1 cellular context compared by ENCODE assay signal in the genomic region with DNA sequence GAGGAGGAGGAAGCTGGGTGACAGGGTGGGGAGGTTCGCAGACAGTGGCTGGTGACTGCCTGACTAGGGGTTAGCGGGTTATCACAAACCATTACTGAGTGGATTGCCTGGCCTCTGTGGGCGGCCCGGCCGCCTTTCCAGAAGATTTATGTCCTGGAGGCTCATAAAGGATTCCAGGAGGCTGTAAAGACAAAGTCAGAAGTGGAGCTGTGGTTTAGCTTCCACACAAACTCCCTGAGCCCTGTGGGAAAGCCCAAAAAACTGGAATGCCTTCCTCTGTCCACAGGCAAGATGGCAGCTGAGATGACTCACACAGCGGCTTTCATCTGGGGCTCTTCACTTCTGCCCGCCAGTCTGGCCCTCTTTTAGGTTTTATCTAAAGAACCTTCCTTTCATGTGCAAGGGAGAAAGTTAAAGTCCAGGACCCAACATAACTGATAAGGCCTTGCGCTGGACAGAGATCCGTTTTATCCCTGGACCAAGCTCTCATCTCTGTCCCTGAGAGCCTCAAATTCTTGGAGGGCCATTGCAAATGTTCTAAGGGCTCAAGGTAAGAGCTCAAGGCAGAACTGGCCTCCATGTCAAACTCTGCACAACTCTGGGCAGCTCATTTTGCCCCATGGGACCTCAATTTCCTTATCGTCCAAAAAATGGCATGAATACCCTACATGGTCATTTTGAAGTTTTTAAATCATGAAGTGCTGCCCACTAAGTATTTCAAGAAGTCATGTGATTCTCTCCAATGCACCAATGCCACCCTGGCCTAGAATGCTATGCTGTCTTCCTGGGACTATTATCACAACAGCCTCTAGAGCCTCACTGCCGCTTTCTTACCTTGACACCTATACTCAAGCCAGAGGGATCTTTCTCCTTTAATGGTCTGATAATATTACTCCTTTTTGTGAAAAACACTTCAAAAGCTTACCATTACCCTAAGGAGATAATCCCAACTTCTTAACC.
TF ChIP-seq lines count a peak whose summit lies in the region.

No MANE protein-coding gene starts in this region.

TF ChIP-seq in K562, 482 proteins besides CTCF, POLR2A, EP300 and RAD21 (continued from another document and continues in another):
- TF ChIP-seq, protein P1, sequence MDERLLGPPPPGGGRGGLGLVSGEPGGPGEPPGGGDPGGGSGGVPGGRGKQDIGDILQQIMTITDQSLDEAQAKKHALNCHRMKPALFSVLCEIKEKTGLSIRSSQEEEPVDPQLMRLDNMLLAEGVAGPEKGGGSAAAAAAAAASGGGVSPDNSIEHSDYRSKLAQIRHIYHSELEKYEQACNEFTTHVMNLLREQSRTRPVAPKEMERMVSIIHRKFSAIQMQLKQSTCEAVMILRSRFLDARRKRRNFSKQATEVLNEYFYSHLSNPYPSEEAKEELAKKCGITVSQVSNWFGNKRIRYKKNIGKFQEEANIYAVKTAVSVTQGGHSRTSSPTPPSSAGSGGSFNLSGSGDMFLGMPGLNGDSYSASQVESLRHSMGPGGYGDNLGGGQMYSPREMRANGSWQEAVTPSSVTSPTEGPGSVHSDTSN (CRISPR knock-in tag; IDR thresholded peaks at IDR 0.05; ENCODE audit: low read depth): no peak; the same call in 1 of the 2 replicates
- TF ChIP-seq, protein P1 (tag; conservative IDR thresholded peaks at IDR 0.05; ENCODE audit: low read depth): peak; percentile 87
- TF ChIP-seq TAL1 (IDR thresholded peaks at IDR 0.05): peak; percentile 63; the same call in 1 of the 2 replicates
- peak in 1 of 2 experiments; percentile 88 for TF ChIP-seq NCOA2 (IDR thresholded peaks at IDR 0.05; ENCODE audit: partially characterized antibody in 2 of 2)
- peak; percentile 35; the same call in 1 of the 2 replicates for TF ChIP-seq PTRF (tag; IDR thresholded peaks at IDR 0.05)
- TF ChIP-seq, protein P2, sequence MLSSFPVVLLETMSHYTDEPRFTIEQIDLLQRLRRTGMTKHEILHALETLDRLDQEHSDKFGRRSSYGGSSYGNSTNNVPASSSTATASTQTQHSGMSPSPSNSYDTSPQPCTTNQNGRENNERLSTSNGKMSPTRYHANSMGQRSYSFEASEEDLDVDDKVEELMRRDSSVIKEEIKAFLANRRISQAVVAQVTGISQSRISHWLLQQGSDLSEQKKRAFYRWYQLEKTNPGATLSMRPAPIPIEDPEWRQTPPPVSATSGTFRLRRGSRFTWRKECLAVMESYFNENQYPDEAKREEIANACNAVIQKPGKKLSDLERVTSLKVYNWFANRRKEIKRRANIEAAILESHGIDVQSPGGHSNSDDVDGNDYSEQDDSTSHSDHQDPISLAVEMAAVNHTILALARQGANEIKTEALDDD (IDR thresholded peaks at IDR 0.05): peak; percentile 98
- peak; percentile 47 for TF ChIP-seq BHLHE40 (IDR thresholded peaks at IDR 0.05; ENCODE audit: low read length)
- TF ChIP-seq NCOA6 (IDR thresholded peaks at IDR 0.05): no peak
- no peak for TF ChIP-seq ZFP30 (CRISPR knock-in tag; IDR thresholded peaks at IDR 0.05; ENCODE audit: borderline replicate concordance)
- TF ChIP-seq, protein P3, sequence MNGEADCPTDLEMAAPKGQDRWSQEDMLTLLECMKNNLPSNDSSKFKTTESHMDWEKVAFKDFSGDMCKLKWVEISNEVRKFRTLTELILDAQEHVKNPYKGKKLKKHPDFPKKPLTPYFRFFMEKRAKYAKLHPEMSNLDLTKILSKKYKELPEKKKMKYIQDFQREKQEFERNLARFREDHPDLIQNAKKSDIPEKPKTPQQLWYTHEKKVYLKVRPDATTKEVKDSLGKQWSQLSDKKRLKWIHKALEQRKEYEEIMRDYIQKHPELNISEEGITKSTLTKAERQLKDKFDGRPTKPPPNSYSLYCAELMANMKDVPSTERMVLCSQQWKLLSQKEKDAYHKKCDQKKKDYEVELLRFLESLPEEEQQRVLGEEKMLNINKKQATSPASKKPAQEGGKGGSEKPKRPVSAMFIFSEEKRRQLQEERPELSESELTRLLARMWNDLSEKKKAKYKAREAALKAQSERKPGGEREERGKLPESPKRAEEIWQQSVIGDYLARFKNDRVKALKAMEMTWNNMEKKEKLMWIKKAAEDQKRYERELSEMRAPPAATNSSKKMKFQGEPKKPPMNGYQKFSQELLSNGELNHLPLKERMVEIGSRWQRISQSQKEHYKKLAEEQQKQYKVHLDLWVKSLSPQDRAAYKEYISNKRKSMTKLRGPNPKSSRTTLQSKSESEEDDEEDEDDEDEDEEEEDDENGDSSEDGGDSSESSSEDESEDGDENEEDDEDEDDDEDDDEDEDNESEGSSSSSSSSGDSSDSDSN (IDR thresholded peaks at IDR 0.05; ENCODE audit: borderline replicate concordance in 1 of 2, low read depth in 2 of 2, low read length in 2 of 2): no peak; a peak in 1 of 4 replicates
- no peak for TF ChIP-seq NFIX (CRISPR knock-in tag; IDR thresholded peaks at IDR 0.05; ENCODE audit: low read depth)
- TF ChIP-seq TBL1XR1 (IDR thresholded peaks at IDR 0.05; ENCODE audit: low read length in 2 of 2): no peak; a peak in 1 of 4 replicates
- TF ChIP-seq PHB2 (IDR thresholded peaks at IDR 0.05; ENCODE audit: low read depth): no peak
- TF ChIP-seq ZNF311 (CRISPR knock-in tag; IDR thresholded peaks at IDR 0.05): peak; percentile 67; the same call in 1 of the 2 replicates
- TF ChIP-seq ZNF644 (tag; IDR thresholded peaks at IDR 0.05; ENCODE audit: low read depth): peak; percentile 77; the same call in 1 of the 2 replicates
- peak; percentile 68 for TF ChIP-seq ZNF584 (CRISPR knock-in tag; IDR thresholded peaks at IDR 0.05; ENCODE audit: low read depth)
- peak; percentile 62; the same call in 1 of the 2 replicates for TF ChIP-seq ZNF324 (CRISPR knock-in tag; IDR thresholded peaks at IDR 0.05)
- peak; percentile 49 for TF ChIP-seq SOX6 (IDR thresholded peaks at IDR 0.05)
- TF ChIP-seq, protein P4, sequence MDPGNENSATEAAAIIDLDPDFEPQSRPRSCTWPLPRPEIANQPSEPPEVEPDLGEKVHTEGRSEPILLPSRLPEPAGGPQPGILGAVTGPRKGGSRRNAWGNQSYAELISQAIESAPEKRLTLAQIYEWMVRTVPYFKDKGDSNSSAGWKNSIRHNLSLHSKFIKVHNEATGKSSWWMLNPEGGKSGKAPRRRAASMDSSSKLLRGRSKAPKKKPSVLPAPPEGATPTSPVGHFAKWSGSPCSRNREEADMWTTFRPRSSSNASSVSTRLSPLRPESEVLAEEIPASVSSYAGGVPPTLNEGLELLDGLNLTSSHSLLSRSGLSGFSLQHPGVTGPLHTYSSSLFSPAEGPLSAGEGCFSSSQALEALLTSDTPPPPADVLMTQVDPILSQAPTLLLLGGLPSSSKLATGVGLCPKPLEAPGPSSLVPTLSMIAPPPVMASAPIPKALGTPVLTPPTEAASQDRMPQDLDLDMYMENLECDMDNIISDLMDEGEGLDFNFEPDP (CRISPR knock-in tag; IDR thresholded peaks at IDR 0.05): no peak
- peak; percentile 95 for TF ChIP-seq JUND (IDR thresholded peaks at IDR 0.05; ENCODE audit: borderline replicate concordance, low read depth, low read length)
- peak; percentile 95; the same call in 2 of the 3 replicates for TF ChIP-seq JUND (tag; IDR thresholded peaks at IDR 0.05; ENCODE audit: borderline replicate concordance, low read depth, low read length)
- TF ChIP-seq PCBP2 (IDR thresholded peaks at IDR 0.05; ENCODE audit: low read depth, low read length, poor library complexity, severe bottlenecking): no peak
- TF ChIP-seq ZNF146 (CRISPR knock-in tag; IDR thresholded peaks at IDR 0.05; ENCODE audit: unreplicated experiment): no peak
- no peak for TF ChIP-seq NUFIP1 (IDR thresholded peaks at IDR 0.05; ENCODE audit: partially characterized antibody)
- TF ChIP-seq, protein P5, sequence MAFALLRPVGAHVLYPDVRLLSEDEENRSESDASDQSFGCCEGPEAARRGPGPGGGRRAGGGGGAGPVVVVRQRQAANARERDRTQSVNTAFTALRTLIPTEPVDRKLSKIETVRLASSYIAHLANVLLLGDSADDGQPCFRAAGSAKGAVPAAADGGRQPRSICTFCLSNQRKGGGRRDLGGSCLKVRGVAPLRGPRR (CRISPR knock-in tag; IDR thresholded peaks at IDR 0.05): peak; percentile 90; the same call in 1 of the 2 replicates
- TF ChIP-seq ZNF41 (CRISPR knock-in tag; conservative IDR thresholded peaks at IDR 0.05): peak; percentile 38; the same call in 1 of the 2 replicates
- TF ChIP-seq NFXL1 (CRISPR knock-in tag; IDR thresholded peaks at IDR 0.05): peak; percentile 36; the same call in 1 of the 2 replicates
- peak; percentile 35; the same call in 1 of the 2 replicates for TF ChIP-seq KLF16 (IDR thresholded peaks at IDR 0.05)
- TF ChIP-seq ZNF79 (CRISPR knock-in tag; IDR thresholded peaks at IDR 0.05; ENCODE audit: low read depth): no peak
- peak; percentile 55; the same call in 1 of the 2 replicates for TF ChIP-seq NFIC (IDR thresholded peaks at IDR 0.05)
- TF ChIP-seq HIVEP1 (CRISPR knock-in tag; IDR thresholded peaks at IDR 0.05): peak; percentile 9; the same call in 1 of the 2 replicates
- TF ChIP-seq NR2C2 (CRISPR knock-in tag; IDR thresholded peaks at IDR 0.05): no peak
- peak; percentile 66 for TF ChIP-seq NR2C2 (tag; IDR thresholded peaks at IDR 0.05)
- peak; percentile 62 for TF ChIP-seq BRD9 (IDR thresholded peaks at IDR 0.05; ENCODE audit: low read depth, partially characterized antibody)
- peak; percentile 88; the same call in 1 of the 2 replicates for TF ChIP-seq KLF6 (CRISPR knock-in tag; IDR thresholded peaks at IDR 0.05; ENCODE audit: borderline replicate concordance)
- TF ChIP-seq SMARCE1 (IDR thresholded peaks at IDR 0.05): peak; percentile 76
- no peak; the same call in 1 of the 2 replicates for TF ChIP-seq EP400 (IDR thresholded peaks at IDR 0.05)
- TF ChIP-seq, protein P6, sequence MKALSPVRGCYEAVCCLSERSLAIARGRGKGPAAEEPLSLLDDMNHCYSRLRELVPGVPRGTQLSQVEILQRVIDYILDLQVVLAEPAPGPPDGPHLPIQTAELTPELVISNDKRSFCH (CRISPR knock-in tag; IDR thresholded peaks at IDR 0.05): no peak
- TF ChIP-seq, protein P6 (tag; IDR thresholded peaks at IDR 0.05): 0 out of 2 replicates have a peak, but pooled peaks have one; percentile 40
- peak; percentile 73 for TF ChIP-seq CCNT2 (IDR thresholded peaks at IDR 0.05; ENCODE audit: borderline replicate concordance, extremely low read depth, insufficient read length, low read depth, low read length)
- TF ChIP-seq ADNP (tag; IDR thresholded peaks at IDR 0.05): peak; percentile 56; the same call in 1 of the 2 replicates
- TF ChIP-seq SETDB1 (IDR thresholded peaks at IDR 0.05; ENCODE audit: low read length): no peak
- TF ChIP-seq SAFB (IDR thresholded peaks at IDR 0.05; ENCODE audit: borderline replicate concordance, low read depth, low read length): no peak
- TF ChIP-seq, protein P7, sequence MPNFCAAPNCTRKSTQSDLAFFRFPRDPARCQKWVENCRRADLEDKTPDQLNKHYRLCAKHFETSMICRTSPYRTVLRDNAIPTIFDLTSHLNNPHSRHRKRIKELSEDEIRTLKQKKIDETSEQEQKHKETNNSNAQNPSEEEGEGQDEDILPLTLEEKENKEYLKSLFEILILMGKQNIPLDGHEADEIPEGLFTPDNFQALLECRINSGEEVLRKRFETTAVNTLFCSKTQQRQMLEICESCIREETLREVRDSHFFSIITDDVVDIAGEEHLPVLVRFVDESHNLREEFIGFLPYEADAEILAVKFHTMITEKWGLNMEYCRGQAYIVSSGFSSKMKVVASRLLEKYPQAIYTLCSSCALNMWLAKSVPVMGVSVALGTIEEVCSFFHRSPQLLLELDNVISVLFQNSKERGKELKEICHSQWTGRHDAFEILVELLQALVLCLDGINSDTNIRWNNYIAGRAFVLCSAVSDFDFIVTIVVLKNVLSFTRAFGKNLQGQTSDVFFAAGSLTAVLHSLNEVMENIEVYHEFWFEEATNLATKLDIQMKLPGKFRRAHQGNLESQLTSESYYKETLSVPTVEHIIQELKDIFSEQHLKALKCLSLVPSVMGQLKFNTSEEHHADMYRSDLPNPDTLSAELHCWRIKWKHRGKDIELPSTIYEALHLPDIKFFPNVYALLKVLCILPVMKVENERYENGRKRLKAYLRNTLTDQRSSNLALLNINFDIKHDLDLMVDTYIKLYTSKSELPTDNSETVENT (CRISPR knock-in tag; IDR thresholded peaks at IDR 0.05): no peak
- TF ChIP-seq SMARCA4 (IDR thresholded peaks at IDR 0.05): peak; percentile 82
- peak; percentile 94 for TF ChIP-seq MEIS2 (IDR thresholded peaks at IDR 0.05; ENCODE audit: partially characterized antibody)
- peak; percentile 72; the same call in 1 of the 2 replicates for TF ChIP-seq KAT7 (CRISPR knock-in tag; IDR thresholded peaks at IDR 0.05; ENCODE audit: borderline replicate concordance)
- TF ChIP-seq ZNF143 (CRISPR knock-in tag; IDR thresholded peaks at IDR 0.05): no peak
- TF ChIP-seq PHF8 (IDR thresholded peaks at IDR 0.05; ENCODE audit: borderline replicate concordance, low read length): no peak; the same call in 1 of the 2 replicates
- TF ChIP-seq, protein P8, sequence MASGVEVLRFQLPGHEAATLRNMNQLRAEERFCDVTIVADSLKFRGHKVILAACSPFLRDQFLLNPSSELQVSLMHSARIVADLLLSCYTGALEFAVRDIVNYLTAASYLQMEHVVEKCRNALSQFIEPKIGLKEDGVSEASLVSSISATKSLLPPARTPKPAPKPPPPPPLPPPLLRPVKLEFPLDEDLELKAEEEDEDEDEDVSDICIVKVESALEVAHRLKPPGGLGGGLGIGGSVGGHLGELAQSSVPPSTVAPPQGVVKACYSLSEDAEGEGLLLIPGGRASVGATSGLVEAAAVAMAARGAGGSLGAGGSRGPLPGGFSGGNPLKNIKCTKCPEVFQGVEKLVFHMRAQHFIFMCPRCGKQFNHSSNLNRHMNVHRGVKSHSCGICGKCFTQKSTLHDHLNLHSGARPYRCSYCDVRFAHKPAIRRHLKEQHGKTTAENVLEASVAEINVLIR (CRISPR knock-in tag; IDR thresholded peaks at IDR 0.05): 0 out of 2 replicates have a peak, but pooled peaks have one; percentile 14
- TF ChIP-seq CBX1 (IDR thresholded peaks at IDR 0.05; ENCODE audit: low read depth): no peak
- TF ChIP-seq HMG20A (CRISPR knock-in tag; conservative IDR thresholded peaks at IDR 0.05): no peak
- no peak for TF ChIP-seq XRCC4 (IDR thresholded peaks at IDR 0.05; ENCODE audit: extremely low read depth, insufficient read depth, insufficient read length)
